In genomic region chr11:73875380-73875779, GRCh38 we compare ENCODE assay signal across 8 cellular contexts.
A peak's percentile ranks its signal among the peaks of the same experiment; 100 is the strongest.
DNase-seq lines count a peak whose midpoint lies in the region; ATAC-seq and TF ChIP-seq lines count a peak whose summit lies in the region.

No MANE protein-coding gene starts in this region.

- no peaks in the 10 kb centered on the region for H3K9me3 ChIP-seq in MM.1S (replicated peaks; ENCODE audit: insufficient read depth, low read length)

- peaks cover 16% of the 10 kb centered on the region for H3K4me1 ChIP-seq in MM.1S (ENCODE audit: low read length)

- H3K4me3 ChIP-seq in MM.1S (ENCODE audit: low read length) (peak overlapping the region; percentile 72), coronary artery (peak overlapping the region; percentile 89)

- H3K27ac ChIP-seq in MM.1S (ENCODE audit: low read length), result no peak overlapping the region
- no peak overlapping the region for H3K27ac ChIP-seq in coronary artery

- H3K36me3 Mint-ChIP-seq in nephron (ENCODE audit: low read depth), result peaks cover 25% of the 10 kb centered on the region

- H3K79me2 ChIP-seq in MM.1S (ENCODE audit: low read length), result peaks cover 53% of the 10 kb centered on the region

- no peaks in the 10 kb centered on the region for H3K27me3 ChIP-seq in MM.1S (replicated peaks; ENCODE audit: insufficient read depth, low read length)

- H3K4me2 ChIP-seq in MM.1S (ENCODE audit: low read depth, low read length), result peak overlapping the region; percentile 72

- H3K27ac Mint-ChIP-seq in nephron, result peak overlapping the region; percentile 94 to 100 (median 99)

- peaks cover 32% of the 10 kb centered on the region for H3K4me1 Mint-ChIP-seq in nephron

- H3K9me3 Mint-ChIP-seq in nephron, result no peaks in the 10 kb centered on the region

- peak overlapping the region; percentile 83; the same call in 1 of the 2 replicates for H3K9ac ChIP-seq in MM.1S (ENCODE audit: low read length)

- H3K36me3 ChIP-seq in MM.1S (replicated peaks; ENCODE audit: insufficient read depth, low read length), result 0 out of 2 replicates have a peak, but pooled peaks cover 5% of the 10 kb centered on the region

- peak overlapping the region; percentile 96 to 99 (median 97) for H3K4me3 Mint-ChIP-seq in nephron

- peak; percentile 29 for DNase-seq in CMK (ENCODE audit: low read depth)
- no peak for DNase-seq in MM.1S
- DNase-seq in coronary artery (ENCODE audit: low spot score), result no peak
- no peak for DNase-seq in DMS53 treated with DMSO at 0.1 percent for 48 hours (lab: John Stamatoyannopoulos, UW; ENCODE audit: unreplicated experiment)
- DNase-seq in activated effector memory CD4-positive, alpha-beta T cell treated with anti-CD3 and anti-CD28 coated beads, Interleukin-2, amount 50 U/mL, for 16 hours, result no peak

- no peaks in the 10 kb centered on the region for H3K27me3 Mint-ChIP-seq in nephron (ENCODE audit: low read depth)

- H2AFZ ChIP-seq in MM.1S (ENCODE audit: low read length), result no peak overlapping the region

- peaks cover 7% of the 10 kb centered on the region for H3F3A ChIP-seq in MM.1S (ENCODE audit: insufficient read depth, low read length)

- no peaks in the 10 kb centered on the region for H3K9me2 ChIP-seq in MM.1S (replicated peaks; ENCODE audit: insufficient read depth, low read length)

- no peak for ATAC-seq in HG02642 (IDR thresholded peaks at IDR 0.05; ENCODE audit: poor library complexity, unreplicated experiment)
- no peak for ATAC-seq in GM21737 (IDR thresholded peaks at IDR 0.05; ENCODE audit: unreplicated experiment)

- H4K20me1 ChIP-seq in MM.1S (ENCODE audit: insufficient read depth, low read length), result no peaks in the 10 kb centered on the region

- TF ChIP-seq CTCF in MM.1S (IDR thresholded peaks at IDR 0.05; ENCODE audit: low read length), result no peak
- TF ChIP-seq CTCF in coronary artery (IDR thresholded peaks at IDR 0.05), result no peak
- TF ChIP-seq CTCF in nephron (IDR thresholded peaks at IDR 0.05; ENCODE audit: unreplicated experiment in 3 of 3), result no peak
